ENCODE assay signal across 11 cellular contexts in genomic region chr1:108107658-108108057, GRCh38.
DNase-seq lines count a peak whose midpoint lies in the region; ATAC-seq, FAIRE-seq and TF ChIP-seq lines count a peak whose summit lies in the region.
"Had no signal": no experiment of that assay in that cellular context is flagged by ENCODE, and none has a peak within 500 bp of the region (broad histone marks: within the 10 kb centered on the region; RNA-seq: fewer than 3 reads in every experiment).

No MANE protein-coding gene starts in this region.

- no peaks in the 10 kb centered on the region for H3K36me3 ChIP-seq in mammary epithelial cell (ENCODE audit: insufficient read depth, low read length)
- no peaks in the 10 kb centered on the region for H3K36me3 ChIP-seq in kidney (ENCODE audit: control insufficient read depth in 1 of 2, insufficient read depth in 2 of 2, low read length in 2 of 2)
- H3K36me3 ChIP-seq in ovary, result no peaks in the 10 kb centered on the region

- TF ChIP-seq CTCF in mammary epithelial cell (conservative IDR thresholded peaks at IDR 0.05 in 1 of 2, IDR thresholded peaks at IDR 0.05 in 1 of 2; ENCODE audit: extremely low read depth in 1 of 2, insufficient read depth in 1 of 2, low read depth in 1 of 2, low read length in 2 of 2) (no peak), kidney (IDR thresholded peaks at IDR 0.05; ENCODE audit: borderline replicate concordance, extremely low read depth, insufficient read depth) (no peak), ovary (IDR thresholded peaks at IDR 0.05) (no peak)

- dilution Hi-C loops in mammary epithelial cell (cut with HindIII; ENCODE audit: low sequenced_read_pairs), result no loop called here

- H3K79me2 ChIP-seq in mammary epithelial cell (ENCODE audit: insufficient read depth, low read length), result no peaks in the 10 kb centered on the region

- no peak overlapping the region for H3K4me3 ChIP-seq in mammary epithelial cell (replicated peaks in 1 of 3; ENCODE audit: insufficient read depth in 1 of 3, low read depth in 2 of 3, low read length in 3 of 3)
- no peak overlapping the region for H3K4me3 ChIP-seq in kidney (ENCODE audit: low read length in 2 of 2)
- no peak overlapping the region for H3K4me3 ChIP-seq in ovary

- BruUV-seq in mammary epithelial cell (replicated peaks; lab: Mats Ljungman, UMichigan), result no TSS peak

- CTCF ChIA-PET in mammary epithelial cell (lab: Charles Lee; ENCODE audit: low non-redundant PET), result no interaction called here

- ATAC-seq in GM18868 (IDR thresholded peaks at IDR 0.05; ENCODE audit: unreplicated experiment) (peak; percentile 61), GM18520 (IDR thresholded peaks at IDR 0.05; ENCODE audit: unreplicated experiment) (no peak)

- in situ Hi-C loops in mammary epithelial cell (cut with MboI; ENCODE audit: low sequenced_read_pairs in 2 of 2), result no loop called here

- no peak overlapping the region for H3K9ac ChIP-seq in mammary epithelial cell (ENCODE audit: insufficient read depth, low read length)
- no peak overlapping the region for H3K9ac ChIP-seq in kidney (ENCODE audit: low read length in 2 of 2)

- no peaks in the 10 kb centered on the region for H4K20me1 ChIP-seq in mammary epithelial cell (ENCODE audit: insufficient read depth, low read length)

- no peak overlapping the region for H2AFZ ChIP-seq in mammary epithelial cell (ENCODE audit: low read depth, low read length)

- no peak for TF ChIP-seq EP300 in ovary (IDR thresholded peaks at IDR 0.05)

- H3K27me3 ChIP-seq in mammary epithelial cell (ENCODE audit: insufficient read depth, low read length) (no peaks in the 10 kb centered on the region), ovary (no peaks in the 10 kb centered on the region)

- intact Hi-C loops in mammary epithelial cell (cut with micrococcal nuclease), result no loop called here
- intact Hi-C loops in kidney (cut with DNase I), result no loop called here
- intact Hi-C loops in ovary (cut with DNase I), result no loop called here

- FAIRE-seq in kidney (lab: Jason Lieb, UNC), result no peak
- FAIRE-seq: GM18507 had no signal

- H3K4me1 ChIP-seq in mammary epithelial cell (ENCODE audit: insufficient read depth, low read length) (peaks cover 3% of the 10 kb centered on the region), kidney (ENCODE audit: control insufficient read depth in 1 of 2, insufficient read depth in 1 of 2, low read depth in 1 of 2, low read length in 2 of 2) (no peaks in the 10 kb centered on the region), ovary (ENCODE audit: insufficient read depth) (no peaks in the 10 kb centered on the region)

- 62% methylated on average over 4 of the region's 4 CpGs for WGBS in mammary epithelial cell (ENCODE audit: low coverage, missing lambda C conversion rate)
- 58 to 79% (median 60%) methylated on average over 4 of the region's 4 CpGs for WGBS in ovary, 3 donors

- no peak overlapping the region for H3K4me2 ChIP-seq in mammary epithelial cell (ENCODE audit: insufficient read depth, low read depth, low read length)

- H3K9me3 ChIP-seq in mammary epithelial cell (replicated peaks; ENCODE audit: insufficient read depth, low read length) (no peaks in the 10 kb centered on the region), kidney (ENCODE audit: control insufficient read depth in 1 of 2, low read length in 2 of 2) (no peaks in the 10 kb centered on the region), ovary (no peaks in the 10 kb centered on the region)

- H3K27ac ChIP-seq in mammary epithelial cell (ENCODE audit: insufficient read depth, low read depth, low read length) (no peak overlapping the region), kidney (ENCODE audit: low read depth in 2 of 2, low read length in 2 of 2) (no peak overlapping the region), ovary (no peak overlapping the region)
- H3K27ac ChIP-seq: HL-60 had no signal

- no peak for TF ChIP-seq POLR2A in ovary (IDR thresholded peaks at IDR 0.05)

- DNase-seq in RKO (ENCODE audit: low spot score), result peak; percentile 71
- DNase-seq in mammary epithelial cell, result peak; percentile 67
- peak; percentile 33 for DNase-seq in stimulated activated CD4-positive, alpha-beta T cell treated with anti-CD3 and anti-CD28 coated beads, Interleukin-4, amount 100 ng/mL, for 1 hour
- DNase-seq in kidney, result no peak
- DNase-seq in ovary, result no peak
- DNase-seq in DMS 273 (lab: John Stamatoyannopoulos, UW; ENCODE audit: unreplicated experiment), result no peak
- DNase-seq: OCI-M1 had no signal

Comparison
In these comparisons a context has a peak if more than half of its experiments do, and no peak if none do; other contexts are left out.
1. DNase-seq: peak in RKO (single experiment), mammary epithelial cell (single experiment) and stimulated activated CD4-positive, alpha-beta T cell treated with anti-CD3 and anti-CD28 coated beads, Interleukin-4, amount 100 ng/mL, for 1 hour (single experiment); none in kidney (single experiment), ovary (0 of 5) and DMS 273 (single experiment).